In the genomic region with DNA sequence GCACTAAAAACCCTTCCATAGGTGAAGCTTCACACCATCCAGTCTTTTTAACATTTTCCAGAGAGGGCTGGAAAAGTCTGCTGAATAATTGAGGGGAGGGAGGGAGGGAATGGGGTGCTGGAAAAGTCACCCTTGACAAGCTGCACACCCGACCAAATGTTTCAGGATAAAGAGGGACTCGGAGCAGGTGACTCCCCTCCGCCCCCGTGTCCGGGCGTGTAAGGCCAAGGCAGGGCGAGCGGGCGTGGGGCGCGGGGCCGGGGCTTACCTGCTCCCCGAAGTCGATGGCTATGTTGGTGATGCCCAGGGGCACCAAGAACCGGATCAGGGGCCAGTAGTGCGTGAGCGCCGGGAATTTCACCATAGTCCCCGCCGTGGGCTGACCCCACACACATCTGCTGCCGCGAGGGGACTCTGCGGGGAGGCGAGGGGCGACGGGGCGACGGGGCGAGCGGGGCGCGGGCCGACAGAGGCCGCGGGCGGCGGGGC, we compare ENCODE assay signal across 8 cellular contexts.
A peak's percentile ranks its signal among the peaks of the same experiment; 100 is the strongest.
DNase-seq lines count a peak whose midpoint lies in the region; ATAC-seq lines count a peak whose summit lies in the region.

No MANE protein-coding gene starts in this region.

- H3K27ac Mint-ChIP-seq in T-helper 2 cell treated with Interferon-gamma antibody and Interleukin-4, amounts not matched to agents 5 μg/mL and 100 μg/mL, for 36 hours = peak overlapping the region; percentile 93
- H3K27ac Mint-ChIP-seq in central memory CD8-positive, alpha-beta T cell (ENCODE audit: low read depth) = peak overlapping the region; percentile 98

- peak overlapping the region; percentile 95 for H3K4me3 Mint-ChIP-seq in T-helper 2 cell treated with Interferon-gamma antibody and Interleukin-4, amounts not matched to agents 5 μg/mL and 100 μg/mL, for 36 hours
- peak overlapping the region; percentile 91 for H3K4me3 Mint-ChIP-seq in central memory CD8-positive, alpha-beta T cell

- peaks cover 9% of the 10 kb centered on the region for H3K27me3 Mint-ChIP-seq in T-helper 2 cell treated with Interferon-gamma antibody and Interleukin-4, amounts not matched to agents 5 μg/mL and 100 μg/mL, for 36 hours (ENCODE audit: low read depth)
- no peaks in the 10 kb centered on the region for H3K27me3 Mint-ChIP-seq in central memory CD8-positive, alpha-beta T cell

- peaks cover 5% of the 10 kb centered on the region for H3K36me3 Mint-ChIP-seq in T-helper 2 cell treated with Interferon-gamma antibody and Interleukin-4, amounts not matched to agents 5 μg/mL and 100 μg/mL, for 36 hours (ENCODE audit: low read depth)
- peaks cover 4% of the 10 kb centered on the region for H3K36me3 Mint-ChIP-seq in central memory CD8-positive, alpha-beta T cell (ENCODE audit: insufficient read depth)

- H3K4me1 Mint-ChIP-seq in T-helper 2 cell treated with Interferon-gamma antibody and Interleukin-4, amounts not matched to agents 5 μg/mL and 100 μg/mL, for 36 hours (ENCODE audit: low read depth) = peaks cover 26% of the 10 kb centered on the region
- peaks cover 30% of the 10 kb centered on the region for H3K4me1 Mint-ChIP-seq in central memory CD8-positive, alpha-beta T cell

- peak; percentile 40 for DNase-seq in NCI-H345 (lab: John Stamatoyannopoulos, UW)
- no peak for DNase-seq in NCI-H345 treated with DMSO at 0.1 percent for 48 hours (lab: John Stamatoyannopoulos, UW; ENCODE audit: unreplicated experiment)
- peak; percentile 36 for DNase-seq in T-helper 2 cell treated with Interferon-gamma antibody and Interleukin-4, amounts not matched to agents 5 μg/mL and 100 μg/mL, for 36 hours (ENCODE audit: low spot score)
- DNase-seq in central memory CD8-positive, alpha-beta T cell (ENCODE audit: low spot score in 2 of 2) = peak; percentile 21 to 29
- DNase-seq in medulla oblongata (ENCODE audit: extremely low spot score) = peak; percentile 54
- DNase-seq in stimulated activated CD8-positive, alpha-beta memory T cell treated with anti-CD3 and anti-CD28 coated beads, Interleukin-4, amount 100 ng/mL, for 48 hours = peak; percentile 62
- no peak for DNase-seq in Ammon's horn (ENCODE audit: low spot score)

- no peaks in the 10 kb centered on the region for H3K9me3 Mint-ChIP-seq in T-helper 2 cell treated with Interferon-gamma antibody and Interleukin-4, amounts not matched to agents 5 μg/mL and 100 μg/mL, for 36 hours
- no peaks in the 10 kb centered on the region for H3K9me3 Mint-ChIP-seq in central memory CD8-positive, alpha-beta T cell

- peak; percentile 14 for ATAC-seq in HG03045 (IDR thresholded peaks at IDR 0.05; ENCODE audit: unreplicated experiment)
- ATAC-seq in central memory CD8-positive, alpha-beta T cell (replicated peaks; ENCODE audit: extremely low read depth, poor library complexity, severe bottlenecking) = peak; percentile 17

Comparison
In these comparisons a context has a peak if more than half of its experiments do, and no peak if none do; other contexts are left out.
1. DNase-seq: peak in NCI-H345 (single experiment), T-helper 2 cell treated with Interferon-gamma antibody and Interleukin-4, amounts not matched to agents 5 μg/mL and 100 μg/mL, for 36 hours (single experiment), central memory CD8-positive, alpha-beta T cell (2 of 2), medulla oblongata (single experiment) and stimulated activated CD8-positive, alpha-beta memory T cell treated with anti-CD3 and anti-CD28 coated beads, Interleukin-4, amount 100 ng/mL, for 48 hours (single experiment); none in NCI-H345 treated with DMSO at 0.1 percent for 48 hours (single experiment) and Ammon's horn (single experiment).